17 cellular contexts compared by ENCODE assay signal in genomic region chr2:209348453-209348852, GRCh38.
"Had no signal": no experiment of that assay in that cellular context is flagged by ENCODE, and none has a peak within 500 bp of the region (broad histone marks: within the 10 kb centered on the region; RNA-seq: fewer than 3 reads in every experiment).

No MANE protein-coding gene starts in this region.

- DNase-seq: activated CD4-positive, alpha-beta memory T cell treated with anti-CD3 and anti-CD28 coated beads for 36 hours; activated CD4-positive, alpha-beta T cell treated with anti-CD3 and anti-CD28 coated beads for 1 hour; activated naive CD4-positive, alpha-beta T cell treated with anti-CD3 and anti-CD28 coated beads, Interleukin-2, amount 10 ng/mL, durations not matched to agents 7 days and 5 days; activated T-cell treated with anti-CD3 and anti-CD28 coated beads, Interleukin-2, amount 50 U/mL, for 24 hours; caudate nucleus; left lung; naive B cell; stimulated activated CD4-positive, alpha-beta T cell treated with anti-CD3 and anti-CD28 coated beads, Interleukin-15, amount 100 ng/mL, for 24 hours; stimulated activated CD4-positive, alpha-beta T cell treated with anti-CD3 and anti-CD28 coated beads, Interleukin-4, amount 100 ng/mL, for 24 hours; stimulated activated naive CD4-positive, alpha-beta T cell treated with Interleukin-2 at 50 U/mL for 16 hours had no signal

- H3K9me3 Mint-ChIP-seq: activated CD4-positive, alpha-beta memory T cell treated with anti-CD3 and anti-CD28 coated beads for 36 hours; activated naive CD4-positive, alpha-beta T cell treated with anti-CD3 and anti-CD28 coated beads, Interleukin-2, amount 10 ng/mL, durations not matched to agents 7 days and 5 days; activated T-cell treated with anti-CD3 and anti-CD28 coated beads, Interleukin-2, amount 50 U/mL, for 24 hours; type B pancreatic cell had no signal

- H3K27ac ChIP-seq: ascending aorta, left lung, neutrophil, right atrium auricular region, skin epidermis, suprapubic skin, VCaP had no signal

- ATAC-seq: left lung had no signal

- H3K36me3 Mint-ChIP-seq: activated CD4-positive, alpha-beta memory T cell treated with anti-CD3 and anti-CD28 coated beads for 36 hours; activated naive CD4-positive, alpha-beta T cell treated with anti-CD3 and anti-CD28 coated beads, Interleukin-2, amount 10 ng/mL, durations not matched to agents 7 days and 5 days; naive B cell; type B pancreatic cell had no signal

- H3K4me1 Mint-ChIP-seq: activated naive CD4-positive, alpha-beta T cell treated with anti-CD3 and anti-CD28 coated beads, Interleukin-2, amount 10 ng/mL, durations not matched to agents 7 days and 5 days had no signal

- H3K4me3 Mint-ChIP-seq: activated CD4-positive, alpha-beta memory T cell treated with anti-CD3 and anti-CD28 coated beads for 36 hours; activated naive CD4-positive, alpha-beta T cell treated with anti-CD3 and anti-CD28 coated beads, Interleukin-2, amount 10 ng/mL, durations not matched to agents 7 days and 5 days; activated T-cell treated with anti-CD3 and anti-CD28 coated beads, Interleukin-2, amount 50 U/mL, for 24 hours; naive B cell; type B pancreatic cell had no signal

- H3K27me3 ChIP-seq: ascending aorta, left lung, neutrophil, right atrium auricular region, suprapubic skin had no signal

- H3K27ac Mint-ChIP-seq: activated CD4-positive, alpha-beta memory T cell treated with anti-CD3 and anti-CD28 coated beads for 36 hours; activated naive CD4-positive, alpha-beta T cell treated with anti-CD3 and anti-CD28 coated beads, Interleukin-2, amount 10 ng/mL, durations not matched to agents 7 days and 5 days; activated T-cell treated with anti-CD3 and anti-CD28 coated beads, Interleukin-2, amount 50 U/mL, for 24 hours; naive B cell; type B pancreatic cell had no signal

- H3K27me3 Mint-ChIP-seq: activated CD4-positive, alpha-beta memory T cell treated with anti-CD3 and anti-CD28 coated beads for 36 hours; activated naive CD4-positive, alpha-beta T cell treated with anti-CD3 and anti-CD28 coated beads, Interleukin-2, amount 10 ng/mL, durations not matched to agents 7 days and 5 days; activated T-cell treated with anti-CD3 and anti-CD28 coated beads, Interleukin-2, amount 50 U/mL, for 24 hours; type B pancreatic cell had no signal

- H3K4me1 ChIP-seq: ascending aorta, left lung, right atrium auricular region, suprapubic skin had no signal

- H3K4me3 ChIP-seq: ascending aorta, left lung, right atrium auricular region, skin epidermis, suprapubic skin had no signal

- H3K36me3 ChIP-seq: ascending aorta, left lung, neutrophil, right atrium auricular region, suprapubic skin had no signal
